Comparison of ENCODE assay signal across 28 cellular contexts in genomic region chr9:8395022-8395421, GRCh38.
"Had no signal": no experiment of that assay in that cellular context is flagged by ENCODE, and none has a peak within 500 bp of the region (broad histone marks: within the 10 kb centered on the region; RNA-seq: fewer than 3 reads in every experiment).

No MANE protein-coding gene starts in this region.

- H3K27me3 ChIP-seq: stomach, suprapubic skin, testis, thyroid gland, tibial artery, tibial nerve, transverse colon, upper lobe of left lung, upper lobe of right lung, uterus, vagina had no signal

- H3K36me3 Mint-ChIP-seq: stimulated activated effector memory CD8-positive, alpha-beta T cell treated with anti-CD3 and anti-CD28 coated beads, Interleukin-12 subunit alpha, Interleukin-12 subunit beta, amount 100 ng/mL, for 72 hours; stimulated activated memory B cell treated with anti-CD40 and anti-IgM and Interleukin-4, amounts not matched to agents 10 μg/mL and 1 μg/mL and 100 μg/mL, for 72 hours; stimulated activated naive B cell treated with anti-CD40 and anti-IgM and Interleukin-4, amounts not matched to agents 10 μg/mL and 1 μg/mL and 100 μg/mL, for 72 hours had no signal

- H3K36me3 ChIP-seq: stomach, suprapubic skin, thoracic aorta, thyroid gland, tibial artery, tibial nerve, transverse colon, upper lobe of left lung, upper lobe of right lung, uterus, vagina had no signal

- H3K4me1 Mint-ChIP-seq: stimulated activated effector memory CD8-positive, alpha-beta T cell treated with anti-CD3 and anti-CD28 coated beads, Interleukin-12 subunit alpha, Interleukin-12 subunit beta, amount 100 ng/mL, for 72 hours; stimulated activated memory B cell treated with anti-CD40 and anti-IgM and Interleukin-4, amounts not matched to agents 10 μg/mL and 1 μg/mL and 100 μg/mL, for 72 hours; stimulated activated naive B cell treated with anti-CD40 and anti-IgM and Interleukin-4, amounts not matched to agents 10 μg/mL and 1 μg/mL and 100 μg/mL, for 72 hours; stimulated activated naive CD8-positive, alpha-beta T cell treated with anti-CD3 and anti-CD28 coated beads, Interleukin-15, amount 100 ng/mL, for 72 hours had no signal

- H3K27ac Mint-ChIP-seq: stimulated activated effector memory CD8-positive, alpha-beta T cell treated with anti-CD3 and anti-CD28 coated beads, Interleukin-12 subunit alpha, Interleukin-12 subunit beta, amount 100 ng/mL, for 72 hours; stimulated activated memory B cell treated with anti-CD40 and anti-IgM and Interleukin-4, amounts not matched to agents 10 μg/mL and 1 μg/mL and 100 μg/mL, for 72 hours; stimulated activated naive B cell treated with anti-CD40 and anti-IgM and Interleukin-4, amounts not matched to agents 10 μg/mL and 1 μg/mL and 100 μg/mL, for 72 hours; stimulated activated naive CD8-positive, alpha-beta T cell treated with anti-CD3 and anti-CD28 coated beads, Interleukin-15, amount 100 ng/mL, for 72 hours; stimulated activated naive CD8-positive, alpha-beta T cell treated with anti-CD3 and anti-CD28 coated beads, Interleukin-15, Interleukin-2, amounts not matched to agents 100 ng/mL and 50 ng/mL, for 24 hours; type B pancreatic cell had no signal

- H3K4me3 ChIP-seq: stomach, suprapubic skin, testis, thoracic aorta, thyroid gland, tibial artery, tibial nerve, transverse colon, upper lobe of left lung, upper lobe of right lung, uterus, vagina had no signal

- H3K4me3 Mint-ChIP-seq: stimulated activated effector memory CD8-positive, alpha-beta T cell treated with anti-CD3 and anti-CD28 coated beads, Interleukin-12 subunit alpha, Interleukin-12 subunit beta, amount 100 ng/mL, for 72 hours; stimulated activated memory B cell treated with anti-CD40 and anti-IgM and Interleukin-4, amounts not matched to agents 10 μg/mL and 1 μg/mL and 100 μg/mL, for 72 hours; stimulated activated naive B cell treated with anti-CD40 and anti-IgM and Interleukin-4, amounts not matched to agents 10 μg/mL and 1 μg/mL and 100 μg/mL, for 72 hours; stimulated activated naive CD8-positive, alpha-beta T cell treated with anti-CD3 and anti-CD28 coated beads, Interleukin-15, amount 100 ng/mL, for 72 hours; stimulated activated naive CD8-positive, alpha-beta T cell treated with anti-CD3 and anti-CD28 coated beads, Interleukin-15, Interleukin-2, amounts not matched to agents 100 ng/mL and 50 ng/mL, for 24 hours; type B pancreatic cell had no signal

- H3K27me3 Mint-ChIP-seq: stimulated activated memory B cell treated with anti-CD40 and anti-IgM and Interleukin-4, amounts not matched to agents 10 μg/mL and 1 μg/mL and 100 μg/mL, for 72 hours; stimulated activated naive B cell treated with anti-CD40 and anti-IgM and Interleukin-4, amounts not matched to agents 10 μg/mL and 1 μg/mL and 100 μg/mL, for 72 hours; stimulated activated naive CD8-positive, alpha-beta T cell treated with anti-CD3 and anti-CD28 coated beads, Interleukin-15, Interleukin-2, amounts not matched to agents 100 ng/mL and 50 ng/mL, for 24 hours had no signal

- ATAC-seq: stimulated activated effector memory CD8-positive, alpha-beta T cell treated with anti-CD3 and anti-CD28 coated beads, Interleukin-12 subunit alpha, Interleukin-12 subunit beta, amount 100 ng/mL, for 72 hours; stimulated activated memory B cell treated with anti-CD40 and anti-IgM and Interleukin-4, amounts not matched to agents 10 μg/mL and 1 μg/mL and 100 μg/mL, for 72 hours; stimulated activated naive B cell treated with anti-CD40 and anti-IgM and Interleukin-4, amounts not matched to agents 10 μg/mL and 1 μg/mL and 100 μg/mL, for 72 hours; stimulated activated naive CD8-positive, alpha-beta T cell treated with anti-CD3 and anti-CD28 coated beads, Interleukin-15, amount 100 ng/mL, for 72 hours; stimulated activated naive CD8-positive, alpha-beta T cell treated with anti-CD3 and anti-CD28 coated beads, Interleukin-15, Interleukin-2, amounts not matched to agents 100 U/mL and 50 U/mL, for 24 hours; upper lobe of right lung had no signal

- H3K9me3 Mint-ChIP-seq: stimulated activated effector memory CD8-positive, alpha-beta T cell treated with anti-CD3 and anti-CD28 coated beads, Interleukin-12 subunit alpha, Interleukin-12 subunit beta, amount 100 ng/mL, for 72 hours; stimulated activated memory B cell treated with anti-CD40 and anti-IgM and Interleukin-4, amounts not matched to agents 10 μg/mL and 1 μg/mL and 100 μg/mL, for 72 hours; stimulated activated naive CD8-positive, alpha-beta T cell treated with anti-CD3 and anti-CD28 coated beads, Interleukin-15, amount 100 ng/mL, for 72 hours; stimulated activated naive CD8-positive, alpha-beta T cell treated with anti-CD3 and anti-CD28 coated beads, Interleukin-15, Interleukin-2, amounts not matched to agents 100 ng/mL and 50 ng/mL, for 24 hours had no signal

- DNase-seq: stimulated activated CD4-positive, alpha-beta T cell treated with anti-CD3 and anti-CD28 coated beads, Interleukin-2, amount 100 ng/mL, for 48 hours; stimulated activated CD4-positive, alpha-beta T cell treated with anti-CD3 and anti-CD28 coated beads, Interleukin-4, amount 100 ng/mL, for 1 hour; stimulated activated CD4-positive, alpha-beta T cell treated with anti-CD3 and anti-CD28 coated beads, Interleukin-4, amount 100 ng/mL, for 24 hours; stimulated activated CD4-positive, alpha-beta T cell treated with anti-CD3 and anti-CD28 coated beads, Interleukin-4, amount 100 ng/mL, for 4 hours; stimulated activated CD8-positive, alpha-beta memory T cell treated with anti-CD3 and anti-CD28 coated beads, Interleukin-4, amount 100 ng/mL, for 48 hours; stimulated activated naive B cell treated with anti-CD40 and anti-IgM and Interleukin-4, amounts not matched to agents 10 μg/mL and 1 μg/mL and 100 μg/mL, for 72 hours; stimulated activated naive CD4-positive, alpha-beta T cell; stimulated activated naive CD4-positive, alpha-beta T cell treated with Interleukin-2 at 50 U/mL for 16 hours; stimulated activated naive CD8-positive, alpha-beta T cell treated with anti-CD3 and anti-CD28 coated beads, Interleukin-15, amount 100 ng/mL, for 72 hours; stimulated activated naive CD8-positive, alpha-beta T cell treated with anti-CD3 and anti-CD28 coated beads, Interleukin-15, Interleukin-2, amounts not matched to agents 100 U/mL and 50 U/mL, for 24 hours; stomach; substantia nigra; testis; thyroid gland; tibial artery; transverse colon; trophoblast cell; upper lobe of left lung; upper lobe of right lung; uterus had no signal

- H3K9me3 ChIP-seq: stomach, suprapubic skin, testis, thoracic aorta, thyroid gland, tibial artery, tibial nerve, transverse colon, upper lobe of left lung, upper lobe of right lung, uterus, vagina had no signal

- H3K4me1 ChIP-seq: stomach, suprapubic skin, testis, thyroid gland, tibial artery, tibial nerve, transverse colon, upper lobe of left lung, upper lobe of right lung, uterus, vagina had no signal

- H3K27ac ChIP-seq: stomach, suprapubic skin, testis, thoracic aorta, thyroid gland, tibial artery, tibial nerve, transverse colon, upper lobe of left lung, upper lobe of right lung, uterus, vagina had no signal
